Comparison of ENCODE assay signal across 8 cellular contexts in genomic region chr1:31977361-31978131, GRCh38. TPM values are rescaled to one million over a fixed set of nuclear protein-coding genes. Genes with fewer than 3 reads are reported as not detected.
A peak's percentile ranks its signal among the peaks of the same experiment; 100 is the strongest.
DNase-seq lines count a peak whose midpoint lies in the region; ATAC-seq and TF ChIP-seq lines count a peak whose summit lies in the region.

No MANE protein-coding gene starts in this region.

- H3K4me3 ChIP-seq in GM12864 (ENCODE audit: low read depth, low read length) = no peak overlapping the region

- DNase-seq in GM12864 (ENCODE audit: low read depth) (no peak), NCI-H82 treated with DMSO at 0.1 percent for 48 hours (lab: John Stamatoyannopoulos, UW; ENCODE audit: unreplicated experiment) (peak; percentile 59), ecto neural progenitor cell (ENCODE audit: low spot score) (peak; percentile 70), omental fat pad (ENCODE audit: low spot score) (no peak), DMS153 (lab: John Stamatoyannopoulos, UW) (no peak), NCI-H1105 (lab: John Stamatoyannopoulos, UW) (no peak)

- TF ChIP-seq CTCF in GM12864 (IDR thresholded peaks at IDR 0.05; ENCODE audit: low read depth, low read length, missing control alignments) (peak; percentile 46), omental fat pad (IDR thresholded peaks at IDR 0.05) (no peak)

- ATAC-seq in omental fat pad (ENCODE audit: low FRiP score) (peak; percentile 39), HG02623 (IDR thresholded peaks at IDR 0.05; ENCODE audit: unreplicated experiment) (no peak), HG03571 (IDR thresholded peaks at IDR 0.05; ENCODE audit: unreplicated experiment) (no peak)

RNA-seq across cellular contexts. Expression of gene KHDRBS1, which starts 36.1 kb away (rescaled TPM):
- 10 to 100 TPM; 49.6 to 63.5 (median 57.2) TPM for total RNA-seq in omental fat pad

RNA-seq across cellular contexts. Expression of gene PTP4A2, which starts 39.4 kb away (rescaled TPM):
- 100 to 1,000 TPM; 216 to 385 (median 283) TPM for total RNA-seq in omental fat pad

Comparison
In these comparisons a context has a peak if more than half of its experiments do, and no peak if none do; other contexts are left out.
1. DNase-seq: peak in NCI-H82 treated with DMSO at 0.1 percent for 48 hours (single experiment) and ecto neural progenitor cell (single experiment); none in GM12864 (single experiment), omental fat pad (single experiment), DMS153 (single experiment) and NCI-H1105 (single experiment).